In genomic region chr3:43296565-43296964, GRCh38 we compare ENCODE assay signal across 1 cellular context.
TF ChIP-seq lines count a peak whose summit lies in the region.

No MANE protein-coding gene starts in this region.

TF ChIP-seq in HepG2, 621 proteins besides CTCF, POLR2A, EP300 and RAD21 (continued from another document):
- no peak for TF ChIP-seq NR0B2 (CRISPR knock-in tag; IDR thresholded peaks at IDR 0.05)
- TF ChIP-seq TBP (CRISPR knock-in tag; IDR thresholded peaks at IDR 0.05), result no peak
- TF ChIP-seq RELA (CRISPR knock-in tag; IDR thresholded peaks at IDR 0.05), result no peak
- TF ChIP-seq ZBTB26 (CRISPR knock-in tag; IDR thresholded peaks at IDR 0.05; ENCODE audit: borderline replicate concordance), result no peak
- no peak for TF ChIP-seq SIX1 (CRISPR knock-in tag; IDR thresholded peaks at IDR 0.05; ENCODE audit: borderline replicate concordance)
- no peak for TF ChIP-seq SP4 (CRISPR knock-in tag; IDR thresholded peaks at IDR 0.05)
- TF ChIP-seq ZSCAN22 (CRISPR knock-in tag; IDR thresholded peaks at IDR 0.05), result no peak
- no peak for TF ChIP-seq ZNF329 (CRISPR knock-in tag; IDR thresholded peaks at IDR 0.05; ENCODE audit: low read depth)
- no peak for TF ChIP-seq ZNF124 (CRISPR knock-in tag; IDR thresholded peaks at IDR 0.05)
